In the genomic region with DNA sequence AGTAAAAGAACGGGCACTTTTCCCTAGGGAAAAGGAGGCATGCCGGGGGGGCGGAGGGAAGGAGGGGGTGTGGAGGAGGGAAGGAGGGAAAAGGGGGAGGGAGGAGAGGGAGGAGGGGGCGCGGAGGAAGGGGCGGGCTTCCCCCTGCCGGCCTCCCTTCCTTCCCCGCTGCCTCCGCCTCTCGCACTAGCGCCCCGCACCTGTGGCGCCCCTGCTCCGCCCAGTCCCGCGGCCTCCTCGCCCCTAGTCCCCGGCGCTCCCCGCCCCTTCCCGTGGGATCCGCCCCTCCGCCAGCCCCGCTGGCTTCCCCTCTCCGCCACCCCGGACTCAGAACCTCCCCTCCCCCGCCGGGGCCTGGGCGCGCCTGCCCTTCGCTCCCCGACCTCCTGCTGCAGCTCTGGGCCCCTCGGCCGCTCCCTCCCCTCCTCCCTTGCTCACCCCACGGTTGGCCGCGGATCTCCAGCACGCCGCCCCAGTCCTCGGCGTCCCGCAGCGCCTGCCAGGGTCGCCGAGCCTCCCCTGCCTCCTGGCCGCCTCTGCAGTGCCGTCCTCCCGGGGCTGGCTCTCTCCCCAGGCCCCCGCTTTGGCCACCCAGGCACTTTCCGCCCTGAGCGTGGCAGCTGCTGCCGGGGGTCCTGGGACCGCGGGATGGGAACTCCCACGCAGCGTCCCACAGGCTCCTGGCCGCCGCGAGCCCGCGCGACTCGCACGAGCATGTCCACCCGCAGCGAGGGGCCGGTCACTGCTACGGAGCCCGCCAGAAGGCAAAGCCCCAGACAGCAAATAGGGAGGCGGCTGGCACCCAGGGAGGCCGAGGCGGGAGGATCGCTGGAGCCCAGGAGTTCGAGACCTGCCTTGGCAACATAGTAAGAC, we compare ENCODE assay signal across 1 cellular context.
TF ChIP-seq lines count a peak whose summit lies in the region.

No MANE protein-coding gene starts in this region.

TF ChIP-seq in A549, 52 proteins besides CTCF, POLR2A, EP300 and RAD21 (continued from another document):
- TF ChIP-seq, protein P1, sequence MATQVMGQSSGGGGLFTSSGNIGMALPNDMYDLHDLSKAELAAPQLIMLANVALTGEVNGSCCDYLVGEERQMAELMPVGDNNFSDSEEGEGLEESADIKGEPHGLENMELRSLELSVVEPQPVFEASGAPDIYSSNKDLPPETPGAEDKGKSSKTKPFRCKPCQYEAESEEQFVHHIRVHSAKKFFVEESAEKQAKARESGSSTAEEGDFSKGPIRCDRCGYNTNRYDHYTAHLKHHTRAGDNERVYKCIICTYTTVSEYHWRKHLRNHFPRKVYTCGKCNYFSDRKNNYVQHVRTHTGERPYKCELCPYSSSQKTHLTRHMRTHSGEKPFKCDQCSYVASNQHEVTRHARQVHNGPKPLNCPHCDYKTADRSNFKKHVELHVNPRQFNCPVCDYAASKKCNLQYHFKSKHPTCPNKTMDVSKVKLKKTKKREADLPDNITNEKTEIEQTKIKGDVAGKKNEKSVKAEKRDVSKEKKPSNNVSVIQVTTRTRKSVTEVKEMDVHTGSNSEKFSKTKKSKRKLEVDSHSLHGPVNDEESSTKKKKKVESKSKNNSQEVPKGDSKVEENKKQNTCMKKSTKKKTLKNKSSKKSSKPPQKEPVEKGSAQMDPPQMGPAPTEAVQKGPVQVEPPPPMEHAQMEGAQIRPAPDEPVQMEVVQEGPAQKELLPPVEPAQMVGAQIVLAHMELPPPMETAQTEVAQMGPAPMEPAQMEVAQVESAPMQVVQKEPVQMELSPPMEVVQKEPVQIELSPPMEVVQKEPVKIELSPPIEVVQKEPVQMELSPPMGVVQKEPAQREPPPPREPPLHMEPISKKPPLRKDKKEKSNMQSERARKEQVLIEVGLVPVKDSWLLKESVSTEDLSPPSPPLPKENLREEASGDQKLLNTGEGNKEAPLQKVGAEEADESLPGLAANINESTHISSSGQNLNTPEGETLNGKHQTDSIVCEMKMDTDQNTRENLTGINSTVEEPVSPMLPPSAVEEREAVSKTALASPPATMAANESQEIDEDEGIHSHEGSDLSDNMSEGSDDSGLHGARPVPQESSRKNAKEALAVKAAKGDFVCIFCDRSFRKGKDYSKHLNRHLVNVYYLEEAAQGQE (IDR thresholded peaks at IDR 0.05) = no peak
- TF ChIP-seq, protein P2, sequence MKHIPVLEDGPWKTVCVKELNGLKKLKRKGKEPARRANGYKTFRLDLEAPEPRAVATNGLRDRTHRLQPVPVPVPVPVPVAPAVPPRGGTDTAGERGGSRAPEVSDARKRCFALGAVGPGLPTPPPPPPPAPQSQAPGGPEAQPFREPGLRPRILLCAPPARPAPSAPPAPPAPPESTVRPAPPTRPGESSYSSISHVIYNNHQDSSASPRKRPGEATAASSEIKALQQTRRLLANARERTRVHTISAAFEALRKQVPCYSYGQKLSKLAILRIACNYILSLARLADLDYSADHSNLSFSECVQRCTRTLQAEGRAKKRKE (CRISPR knock-in tag; IDR thresholded peaks at IDR 0.05; ENCODE audit: low read depth) = no peak
- TF ChIP-seq, protein P3, sequence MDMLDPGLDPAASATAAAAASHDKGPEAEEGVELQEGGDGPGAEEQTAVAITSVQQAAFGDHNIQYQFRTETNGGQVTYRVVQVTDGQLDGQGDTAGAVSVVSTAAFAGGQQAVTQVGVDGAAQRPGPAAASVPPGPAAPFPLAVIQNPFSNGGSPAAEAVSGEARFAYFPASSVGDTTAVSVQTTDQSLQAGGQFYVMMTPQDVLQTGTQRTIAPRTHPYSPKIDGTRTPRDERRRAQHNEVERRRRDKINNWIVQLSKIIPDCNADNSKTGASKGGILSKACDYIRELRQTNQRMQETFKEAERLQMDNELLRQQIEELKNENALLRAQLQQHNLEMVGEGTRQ (IDR thresholded peaks at IDR 0.05) = no peak
- no peak for TF ChIP-seq MAFK (IDR thresholded peaks at IDR 0.05; ENCODE audit: partially characterized antibody)
- no peak for TF ChIP-seq FOSL2 (IDR thresholded peaks at IDR 0.05)
- no peak for TF ChIP-seq FOSL2 (CRISPR knock-in tag; IDR thresholded peaks at IDR 0.05)
- TF ChIP-seq HEYL (CRISPR knock-in tag; IDR thresholded peaks at IDR 0.05) = no peak
- TF ChIP-seq ZNF302 (CRISPR knock-in tag; IDR thresholded peaks at IDR 0.05) = no peak
- no peak; the same call in 1 of the 2 replicates for TF ChIP-seq CHD4 (IDR thresholded peaks at IDR 0.05; ENCODE audit: borderline replicate concordance)
- no peak for TF ChIP-seq RFX5 (IDR thresholded peaks at IDR 0.05)
- 0 out of 3 replicates have a peak, but pooled peaks have one; percentile 15 for TF ChIP-seq SMC3 (IDR thresholded peaks at IDR 0.05)
- no peak for TF ChIP-seq FOXS1 (CRISPR knock-in tag; IDR thresholded peaks at IDR 0.05)
- TF ChIP-seq SREBF2 (IDR thresholded peaks at IDR 0.05) = no peak
- TF ChIP-seq TP53 (CRISPR knock-in tag; IDR thresholded peaks at IDR 0.05) = no peak
- TF ChIP-seq ESRRA (IDR thresholded peaks at IDR 0.05; ENCODE audit: borderline replicate concordance, low read length) = no peak
- TF ChIP-seq RCOR1 (IDR thresholded peaks at IDR 0.05; ENCODE audit: low read depth, low read length) = no peak
- no peak for TF ChIP-seq ZC3H11A (IDR thresholded peaks at IDR 0.05)
- no peak for TF ChIP-seq ZSCAN20 (CRISPR knock-in tag; IDR thresholded peaks at IDR 0.05)
- no peak for TF ChIP-seq RNF2 (IDR thresholded peaks at IDR 0.05; ENCODE audit: borderline replicate concordance, low read depth)
- no peak for TF ChIP-seq HMGXB4 (CRISPR knock-in tag; IDR thresholded peaks at IDR 0.05; ENCODE audit: borderline replicate concordance)
- no peak for TF ChIP-seq CHD2 (IDR thresholded peaks at IDR 0.05; ENCODE audit: low read length, partially characterized antibody)
- TF ChIP-seq TFCP2L1 (CRISPR knock-in tag; IDR thresholded peaks at IDR 0.05) = peak; percentile 25; the same call in 1 of the 2 replicates
- TF ChIP-seq BHLHE40 (IDR thresholded peaks at IDR 0.05; ENCODE audit: low read depth, low read length) = no peak
- TF ChIP-seq MYC (IDR thresholded peaks at IDR 0.05; ENCODE audit: borderline replicate concordance, low read length) = 0 out of 2 replicates have a peak, but pooled peaks have one; percentile 43
- no peak for TF ChIP-seq CEBPB (IDR thresholded peaks at IDR 0.05)
- no peak for TF ChIP-seq POLR2AphosphoS2 (conservative IDR thresholded peaks at IDR 0.05; ENCODE audit: low read length)
- TF ChIP-seq BCL3 (IDR thresholded peaks at IDR 0.05) = peak; percentile 79; the same call in 2 of the 3 replicates
- TF ChIP-seq, protein P4, sequence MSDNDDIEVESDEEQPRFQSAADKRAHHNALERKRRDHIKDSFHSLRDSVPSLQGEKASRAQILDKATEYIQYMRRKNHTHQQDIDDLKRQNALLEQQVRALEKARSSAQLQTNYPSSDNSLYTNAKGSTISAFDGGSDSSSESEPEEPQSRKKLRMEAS (IDR thresholded peaks at IDR 0.05) = peak; percentile 72
- TF ChIP-seq EHF (CRISPR knock-in tag; IDR thresholded peaks at IDR 0.05) = no peak
- no peak for TF ChIP-seq HDAC2 (IDR thresholded peaks at IDR 0.05)
- TF ChIP-seq FOSB (CRISPR knock-in tag; IDR thresholded peaks at IDR 0.05) = no peak
- no peak for TF ChIP-seq KDM1A (IDR thresholded peaks at IDR 0.05; ENCODE audit: low read depth)
